ENCODE assay signal across 26 cellular contexts in genomic region chr11:120599816-120600420, GRCh38.
DNase-seq lines count a peak whose midpoint lies in the region; ATAC-seq, FAIRE-seq and TF ChIP-seq lines count a peak whose summit lies in the region.
"Had no signal": no experiment of that assay in that cellular context is flagged by ENCODE, and none has a peak within 500 bp of the region (broad histone marks: within the 10 kb centered on the region; RNA-seq: fewer than 3 reads in every experiment).

No MANE protein-coding gene starts in this region.

- no peak for ATAC-seq in lower lobe of right lung
- ATAC-seq: Right ventricle myocardium inferior had no signal

- H3K36me3 ChIP-seq in SK-N-MC (ENCODE audit: insufficient read depth, low read length) = no peaks in the 10 kb centered on the region
- H3K36me3 ChIP-seq in lower lobe of right lung = no peaks in the 10 kb centered on the region
- no peaks in the 10 kb centered on the region for H3K36me3 ChIP-seq in smooth muscle cell (ENCODE audit: low read depth)
- H3K36me3 ChIP-seq in mesendoderm (ENCODE audit: control insufficient read depth, insufficient read depth, low read length) = no peaks in the 10 kb centered on the region
- H3K36me3 ChIP-seq: BLaER1, SJSA1 had no signal

- H4K5ac ChIP-seq in mesendoderm (ENCODE audit: low read length) = no peak overlapping the region

- no peaks in the 10 kb centered on the region for H3K36me3 Mint-ChIP-seq in glutamatergic neuron (ENCODE audit: unreplicated experiment)
- H3K36me3 Mint-ChIP-seq: IgD-negative memory B cell had no signal

- H3K9me3 Mint-ChIP-seq in glutamatergic neuron (ENCODE audit: unreplicated experiment) = no peaks in the 10 kb centered on the region
- H3K9me3 Mint-ChIP-seq: CD4-positive, alpha-beta T cell; H9; HFFc6; IgD-negative memory B cell had no signal

- H4K8ac ChIP-seq in mesendoderm (ENCODE audit: low read depth, low read length) = no peak overlapping the region

- intact Hi-C loops in lower lobe of right lung (cut with DNase I) = no loop called here

- H3K27ac Mint-ChIP-seq in glutamatergic neuron (ENCODE audit: unreplicated experiment) = no peak overlapping the region
- H3K27ac Mint-ChIP-seq: CD4-positive, alpha-beta T cell; HFFc6; IgD-negative memory B cell had no signal

- no peak for TF ChIP-seq CTCF in lower lobe of right lung (IDR thresholded peaks at IDR 0.05)
- no peak for TF ChIP-seq CTCF in smooth muscle cell (IDR thresholded peaks at IDR 0.05; ENCODE audit: borderline replicate concordance, insufficient read depth, poor library complexity, severe bottlenecking)
- no peak for TF ChIP-seq CTCF in glutamatergic neuron (IDR thresholded peaks at IDR 0.05; ENCODE audit: partially characterized antibody, unreplicated experiment)

- H3K18ac ChIP-seq in mesendoderm (ENCODE audit: low read length) = no peak overlapping the region

- peaks cover 1% of the 10 kb centered on the region for H3K4me1 Mint-ChIP-seq in glutamatergic neuron (ENCODE audit: low read depth, unreplicated experiment)

- H3K4ac ChIP-seq in mesendoderm (ENCODE audit: low read depth, low read length) = no peak overlapping the region

- peak; percentile 5 for DNase-seq in NCI-H748 (lab: John Stamatoyannopoulos, UW; ENCODE audit: unreplicated experiment)
- DNase-seq in NCI-H748 treated with DMSO at 0.1 percent for 48 hours (lab: John Stamatoyannopoulos, UW) = no peak
- peak; percentile 40 for DNase-seq in SK-N-MC (ENCODE audit: low read depth, low spot score)
- peak; percentile 12 for DNase-seq in lower lobe of right lung
- DNase-seq in smooth muscle cell (lab: John Stamatoyannopoulos, UW; ENCODE audit: unreplicated experiment) = no peak
- no peak for DNase-seq in glutamatergic neuron
- DNase-seq in HTR-8/SVneo (ENCODE audit: insufficient read length, low spot score) = no peak
- no peak for DNase-seq in mesendoderm
- DNase-seq: 8988T; CD4-positive, alpha-beta T cell; H9; HFFc6; MM.1S; NCI-H2029; NCI-H2227 treated with DMSO at 0.1 percent for 48 hours; NCI-H510A; NCI-H82; NK-92 treated with Interleukin-12 subunit alpha and Interleukin-12 subunit beta, amount 100 ng/mL, for 24 hours; PC-9 had no signal

- H3K9me3 ChIP-seq in SK-N-MC (ENCODE audit: low read depth, low read length) (no peaks in the 10 kb centered on the region), lower lobe of right lung (no peaks in the 10 kb centered on the region), smooth muscle cell (replicated peaks; ENCODE audit: low read depth) (no peaks in the 10 kb centered on the region)
- H3K9me3 ChIP-seq: BLaER1, SJSA1 had no signal

- H3F3A ChIP-seq in smooth muscle cell (ENCODE audit: low read depth) = peaks cover 5% of the 10 kb centered on the region

- H3K27me3 Mint-ChIP-seq in glutamatergic neuron (ENCODE audit: unreplicated experiment) = peaks cover 7% of the 10 kb centered on the region

- no peak overlapping the region for H2BK5ac ChIP-seq in mesendoderm (ENCODE audit: low read length)

- H2BK120ac ChIP-seq in mesendoderm (ENCODE audit: low read depth, low read length) = no peak overlapping the region

- H3K23ac ChIP-seq in mesendoderm (ENCODE audit: low read length) = no peak overlapping the region

- no peaks in the 10 kb centered on the region for H3K27me3 ChIP-seq in lower lobe of right lung (ENCODE audit: low read depth)
- H3K27me3 ChIP-seq in smooth muscle cell (ENCODE audit: low read depth) = no peaks in the 10 kb centered on the region
- H3K27me3 ChIP-seq in mesendoderm (ENCODE audit: insufficient read depth, low read length, poor library complexity) = no peaks in the 10 kb centered on the region
- H3K27me3 ChIP-seq: SJSA1 had no signal

- H3K27ac ChIP-seq in SK-N-MC = peak overlapping the region; percentile 74; the same call in 1 of the 2 replicates
- no peak overlapping the region for H3K27ac ChIP-seq in lower lobe of right lung
- H3K27ac ChIP-seq in smooth muscle cell (ENCODE audit: low read depth) = no peak overlapping the region
- H3K27ac ChIP-seq in mesendoderm (ENCODE audit: low read depth, low read length) = no peak overlapping the region
- H3K27ac ChIP-seq: BLaER1, KMS-11, PC-9, SJSA1 had no signal

- peak overlapping the region; percentile 40 for H3K4me3 ChIP-seq in SK-N-MC
- no peak overlapping the region for H3K4me3 ChIP-seq in lower lobe of right lung
- H3K4me3 ChIP-seq in smooth muscle cell = no peak overlapping the region
- no peak overlapping the region for H3K4me3 ChIP-seq in mesendoderm (ENCODE audit: low read length)
- H3K4me3 ChIP-seq: BLaER1, PC-9, SJSA1 had no signal

- no peak overlapping the region for H3K56ac ChIP-seq in mesendoderm (ENCODE audit: low read length)

- H3K4me2 ChIP-seq in smooth muscle cell = peak overlapping the region; percentile 44
- no peak overlapping the region for H3K4me2 ChIP-seq in mesendoderm (ENCODE audit: low read length)
- H3K4me2 ChIP-seq: BLaER1, KMS-11, PC-9 had no signal

- peak overlapping the region; percentile 51 for H3K9ac ChIP-seq in SK-N-MC (ENCODE audit: insufficient read length)
- no peak overlapping the region for H3K9ac ChIP-seq in smooth muscle cell (ENCODE audit: low read depth)
- no peak overlapping the region for H3K9ac ChIP-seq in mesendoderm (ENCODE audit: low read length)
- H3K9ac ChIP-seq: BLaER1, KMS-11 had no signal

- no peak for FAIRE-seq in HTR-8/SVneo (lab: Jason Lieb, UNC)
- FAIRE-seq: D721Med, GM19239 had no signal

- H3K4me3 Mint-ChIP-seq in glutamatergic neuron (ENCODE audit: unreplicated experiment) = no peak overlapping the region
- H3K4me3 Mint-ChIP-seq: CD4-positive, alpha-beta T cell; H9; HFFc6; IgD-negative memory B cell had no signal

- H2AFZ ChIP-seq in smooth muscle cell (ENCODE audit: low read depth) = no peak overlapping the region
- H2AFZ ChIP-seq: PC-9 had no signal

- no peak overlapping the region for H2BK15ac ChIP-seq in mesendoderm (replicated peaks; ENCODE audit: low read depth)

- H3K4me1 ChIP-seq in lower lobe of right lung = no peaks in the 10 kb centered on the region
- peaks cover 4% of the 10 kb centered on the region for H3K4me1 ChIP-seq in smooth muscle cell (ENCODE audit: low read depth)
- H3K4me1 ChIP-seq in mesendoderm (ENCODE audit: control insufficient read depth, low read depth, low read length) = no peaks in the 10 kb centered on the region
- H3K4me1 ChIP-seq: SJSA1 had no signal

- WGBS in smooth muscle cell (ENCODE audit: low lambda C conversion rate) = 75% methylated on average over 11 of the region's 11 CpGs
- WGBS in mesendoderm (ENCODE audit: extremely low coverage, insufficient coverage, low lambda C conversion rate) = no CpG with 5 or more reads among the region's 11 CpGs

- H2AK5ac ChIP-seq in mesendoderm (ENCODE audit: low read length) = no peak overlapping the region

- no peaks in the 10 kb centered on the region for H3K79me1 ChIP-seq in mesendoderm (ENCODE audit: low read length)

- no peaks in the 10 kb centered on the region for H4K20me1 ChIP-seq in smooth muscle cell (ENCODE audit: low read depth)
- H4K20me1 ChIP-seq: BLaER1 had no signal

- H3K79me2 ChIP-seq in smooth muscle cell (ENCODE audit: low read depth) (no peaks in the 10 kb centered on the region), mesendoderm (ENCODE audit: control insufficient read depth, insufficient read depth, low read length) (no peaks in the 10 kb centered on the region)

Comparison
In these comparisons a context has a peak if more than half of its experiments do, and no peak if none do; other contexts are left out.
1. DNase-seq: peak in NCI-H748 (single experiment), SK-N-MC (single experiment) and lower lobe of right lung (single experiment); none in NCI-H748 treated with DMSO at 0.1 percent for 48 hours (single experiment), smooth muscle cell (single experiment), glutamatergic neuron (single experiment), HTR-8/SVneo (single experiment) and mesendoderm (single experiment).